Comparison of ENCODE assay signal across 8 cellular contexts in the genomic region with DNA sequence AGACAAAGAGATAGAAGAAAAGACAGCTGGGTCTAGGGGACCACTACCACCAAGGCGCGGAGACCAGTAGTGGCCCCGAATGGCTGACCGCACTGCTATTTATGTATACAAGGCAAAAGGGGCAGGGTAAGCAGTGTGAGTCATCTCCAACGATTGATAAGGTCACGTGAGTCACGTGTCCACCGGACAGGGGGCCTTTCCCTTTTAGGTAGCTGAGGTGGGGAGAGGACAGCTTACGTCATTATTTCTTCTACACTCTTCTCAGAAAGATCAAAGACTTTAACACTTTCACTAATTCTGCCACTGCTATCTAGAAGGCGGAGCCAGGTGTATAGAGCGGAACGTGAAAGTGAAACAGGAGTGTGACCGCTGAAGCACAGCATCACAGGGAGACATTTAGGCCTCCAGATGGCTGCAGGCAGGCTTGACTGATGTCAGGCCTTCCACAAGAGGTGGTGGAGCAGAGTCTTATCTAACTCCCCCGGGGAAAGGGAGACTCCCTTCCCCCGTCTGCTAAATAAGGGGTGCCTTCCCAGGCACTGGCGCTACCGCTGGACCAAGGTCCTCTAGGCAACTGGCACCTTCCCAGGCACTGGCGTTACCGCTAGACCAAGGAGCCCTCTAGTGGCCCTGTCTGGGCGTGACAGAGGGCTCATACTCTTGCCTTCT. TPM values are rescaled to one million over a fixed set of nuclear protein-coding genes. Genes with fewer than 3 reads are reported as not detected.
A peak's percentile ranks its signal among the peaks of the same experiment; 100 is the strongest.
DNase-seq lines count a peak whose midpoint lies in the region; ATAC-seq and TF ChIP-seq lines count a peak whose summit lies in the region.

No MANE protein-coding gene starts in this region.

- no peaks in the 10 kb centered on the region for H3K4me1 Mint-ChIP-seq in activated CD4-positive, alpha-beta T cell treated with anti-CD3 and anti-CD28 coated beads, Interleukin-2, amount 10 ng/mL, durations not matched to agents 7 days and 5 days
- H3K4me1 Mint-ChIP-seq in natural killer cell treated with Interleukin-12 subunit alpha and Interleukin-12 subunit beta and Interleukin-15 and Interleukin-18, amount 100 ng/mL, for 72 hours (ENCODE audit: low read depth in 2 of 2), result peaks cover 5 to 9% of the 10 kb centered on the region in 2 donors

- POLR2A ChIA-PET in activated CD4-positive, alpha-beta T cell treated with anti-CD3 and anti-CD28 coated beads, Interleukin-2, amount 10 ng/mL, durations not matched to agents 7 days and 5 days (lab: Charles Lee), result no interaction called here

- H3K36me3 Mint-ChIP-seq in activated CD4-positive, alpha-beta T cell treated with anti-CD3 and anti-CD28 coated beads, Interleukin-2, amount 10 ng/mL, durations not matched to agents 7 days and 5 days (ENCODE audit: low read depth), result no peaks in the 10 kb centered on the region
- H3K36me3 Mint-ChIP-seq in natural killer cell treated with Interleukin-12 subunit alpha and Interleukin-12 subunit beta and Interleukin-15 and Interleukin-18, amount 100 ng/mL, for 72 hours, result peaks cover 2% of the 10 kb centered on the region

- TF ChIP-seq CTCF in AG09309 (IDR thresholded peaks at IDR 0.05; ENCODE audit: control insufficient read depth, insufficient read depth, low read depth, low read length, missing control alignments), result peak; percentile 58

- H3K4me3 ChIP-seq in AG09309 (ENCODE audit: control insufficient read depth, low read depth, low read length), result no peak overlapping the region; the same call in 1 of the 2 replicates

- DNase-seq in AG09309 (ENCODE audit: low read depth), result no peak
- peak; percentile 40 for DNase-seq in NCI-H2029 (lab: John Stamatoyannopoulos, UW)
- DNase-seq in activated CD4-positive, alpha-beta T cell treated with anti-CD3 and anti-CD28 coated beads, Interleukin-2, amount 10 ng/mL, durations not matched to agents 7 days and 5 days, result peak; percentile 47
- DNase-seq in natural killer cell treated with Interleukin-12 subunit alpha and Interleukin-12 subunit beta and Interleukin-15 and Interleukin-18, amount 100 ng/mL, for 72 hours (ENCODE audit: low spot score), result peak; percentile 63
- no peak for DNase-seq in NCI-H2107 (lab: John Stamatoyannopoulos, UW)

- peak; percentile 90 for ATAC-seq in GM18508 (IDR thresholded peaks at IDR 0.05; ENCODE audit: insufficient read depth, unreplicated experiment)
- peak; percentile 88 for ATAC-seq in HG02852 (IDR thresholded peaks at IDR 0.05; ENCODE audit: unreplicated experiment)
- ATAC-seq in esophagus mucosa, result peak; percentile 46
- ATAC-seq in natural killer cell treated with Interleukin-12 subunit alpha and Interleukin-12 subunit beta and Interleukin-15 and Interleukin-18, amount 100 ng/mL, for 72 hours, result peak; percentile 64 to 82

- peak overlapping the region; percentile 52 for H3K27ac Mint-ChIP-seq in activated CD4-positive, alpha-beta T cell treated with anti-CD3 and anti-CD28 coated beads, Interleukin-2, amount 10 ng/mL, durations not matched to agents 7 days and 5 days
- peak overlapping the region in 1 of 2 donors; percentile 1 for H3K27ac Mint-ChIP-seq in natural killer cell treated with Interleukin-12 subunit alpha and Interleukin-12 subunit beta and Interleukin-15 and Interleukin-18, amount 100 ng/mL, for 72 hours

- CTCF ChIA-PET in activated CD4-positive, alpha-beta T cell treated with anti-CD3 and anti-CD28 coated beads, Interleukin-2, amount 10 ng/mL, durations not matched to agents 7 days and 5 days (lab: Charles Lee), result no interaction called here

- H3K27me3 Mint-ChIP-seq in activated CD4-positive, alpha-beta T cell treated with anti-CD3 and anti-CD28 coated beads, Interleukin-2, amount 10 ng/mL, durations not matched to agents 7 days and 5 days, result peaks cover 11% of the 10 kb centered on the region
- peaks cover 11 to 12% of the 10 kb centered on the region in 2 donors for H3K27me3 Mint-ChIP-seq in natural killer cell treated with Interleukin-12 subunit alpha and Interleukin-12 subunit beta and Interleukin-15 and Interleukin-18, amount 100 ng/mL, for 72 hours

- H3K4me3 Mint-ChIP-seq in activated CD4-positive, alpha-beta T cell treated with anti-CD3 and anti-CD28 coated beads, Interleukin-2, amount 10 ng/mL, durations not matched to agents 7 days and 5 days, result peak overlapping the region; percentile 40
- peak overlapping the region; percentile 70 for H3K4me3 Mint-ChIP-seq in natural killer cell treated with Interleukin-12 subunit alpha and Interleukin-12 subunit beta and Interleukin-15 and Interleukin-18, amount 100 ng/mL, for 72 hours

- no peaks in the 10 kb centered on the region for H3K9me3 Mint-ChIP-seq in activated CD4-positive, alpha-beta T cell treated with anti-CD3 and anti-CD28 coated beads, Interleukin-2, amount 10 ng/mL, durations not matched to agents 7 days and 5 days
- no peaks in the 10 kb centered on the region for H3K9me3 Mint-ChIP-seq in natural killer cell treated with Interleukin-12 subunit alpha and Interleukin-12 subunit beta and Interleukin-15 and Interleukin-18, amount 100 ng/mL, for 72 hours

RNA-seq across cellular contexts. Expression of gene PRR16, which starts 6.1 kb away (rescaled TPM):
- total RNA-seq in activated CD4-positive, alpha-beta T cell treated with anti-CD3 and anti-CD28 coated beads, Interleukin-2, amount 10 ng/mL, durations not matched to agents 7 days and 5 days, result not detected
- 0.44 TPM for total RNA-seq in esophagus mucosa
- total RNA-seq in natural killer cell treated with Interleukin-12 subunit alpha and Interleukin-12 subunit beta and Interleukin-15 and Interleukin-18, amount 100 ng/mL, for 72 hours, result not detected

Comparison
In these comparisons a context has a peak if more than half of its experiments do, and no peak if none do; other contexts are left out.
1. DNase-seq: peak in NCI-H2029 (single experiment), activated CD4-positive, alpha-beta T cell treated with anti-CD3 and anti-CD28 coated beads, Interleukin-2, amount 10 ng/mL, durations not matched to agents 7 days and 5 days (single experiment) and natural killer cell treated with Interleukin-12 subunit alpha and Interleukin-12 subunit beta and Interleukin-15 and Interleukin-18, amount 100 ng/mL, for 72 hours (single experiment); none in AG09309 (single experiment) and NCI-H2107 (single experiment).
2. Peak in every context shown above with its lines, with median percentiles within 50 percentile points of each other: ATAC-seq.